ENCODE assay signal across 8 cellular contexts in genomic region chr1:150576367-150576711, GRCh38. TPM values are rescaled to one million over a fixed set of nuclear protein-coding genes. Genes with fewer than 3 reads are reported as not detected.
DNase-seq lines count a peak whose midpoint lies in the region; ATAC-seq and TF ChIP-seq lines count a peak whose summit lies in the region.

No MANE protein-coding gene starts in this region.

- peak overlapping the region; percentile 100 for H3K9ac ChIP-seq in fibroblast of lung (ENCODE audit: insufficient read depth, low read length)

- H3K4me1 ChIP-seq in SJSA1 (replicated peaks), result peaks cover 58% of the 10 kb centered on the region
- H3K4me1 ChIP-seq in fibroblast of lung (ENCODE audit: control insufficient read depth, extremely low read depth, insufficient read depth, low read length), result peaks cover 13% of the 10 kb centered on the region
- peaks cover 41% of the 10 kb centered on the region for H3K4me1 ChIP-seq in psoas muscle

- peaks cover 26% of the 10 kb centered on the region for H3K36me3 ChIP-seq in GM06990 (ENCODE audit: control insufficient read depth, insufficient read depth, low read length)
- peaks cover 80% of the 10 kb centered on the region for H3K36me3 ChIP-seq in SJSA1
- H3K36me3 ChIP-seq in fibroblast of lung (ENCODE audit: control insufficient read depth, insufficient read depth, low read length), result peaks cover 26% of the 10 kb centered on the region
- peaks cover 18 to 65% of the 10 kb centered on the region in 2 donors for H3K36me3 ChIP-seq in psoas muscle (ENCODE audit: insufficient read depth in 1 of 2, low read depth in 1 of 2)

- 0 to 3% (median 1%) methylated on average over 4 of the region's 4 CpGs for WGBS in psoas muscle, 3 donors

- H3K4me2 ChIP-seq in fibroblast of lung (ENCODE audit: extremely low read depth, insufficient read depth, low read length), result peak overlapping the region; percentile 72

- no peak overlapping the region for H2AFZ ChIP-seq in fibroblast of lung (ENCODE audit: low read length)

- intact Hi-C loops in psoas muscle (cut with DNase I), result loop anchor here (5.0 kb wide), 1 partner anchor 46 kb away; no protein-coding TSS in a partner anchor

- H3K4me3 ChIP-seq in GM06990 (replicated peaks; ENCODE audit: low read depth, low read length), result peak overlapping the region; percentile 100
- peak overlapping the region; percentile 96 for H3K4me3 ChIP-seq in SJSA1
- H3K4me3 ChIP-seq in fibroblast of lung (replicated peaks in 1 of 4; ENCODE audit: control extremely low read depth in 1 of 4, insufficient read depth in 1 of 4, low read depth in 3 of 4, low read length in 4 of 4), result peak overlapping the region; percentile 90 to 100 (median 94)
- H3K4me3 ChIP-seq in psoas muscle, result peak overlapping the region; percentile 92

- H3K9me3 ChIP-seq in SJSA1 (replicated peaks) (no peaks in the 10 kb centered on the region), fibroblast of lung (ENCODE audit: control insufficient read depth, insufficient read depth, low read depth, low read length) (no peaks in the 10 kb centered on the region), psoas muscle (no peaks in the 10 kb centered on the region)

- DNase-seq in GM06990 (ENCODE audit: extremely low read depth, insufficient read length) (no peak), SJSA1 (ENCODE audit: low read depth in 1 of 2, low spot score in 2 of 2) (no peak), fibroblast of lung (ENCODE audit: low read depth in 2 of 2) (no peak), psoas muscle (no peak), NCI-H524 (lab: John Stamatoyannopoulos, UW) (no peak), AG08396 (ENCODE audit: low spot score) (no peak)

- no peak overlapping the region for H3K27ac ChIP-seq in SJSA1
- H3K27ac ChIP-seq in fibroblast of lung (ENCODE audit: insufficient read depth, low read length), result peak overlapping the region; percentile 100
- H3K27ac ChIP-seq in psoas muscle, result peak overlapping the region; percentile 100

- ATAC-seq in psoas muscle, result no peak
- ATAC-seq in GM18502 (IDR thresholded peaks at IDR 0.05; ENCODE audit: poor library complexity, unreplicated experiment), result no peak
- no peak for ATAC-seq in HG02798 (IDR thresholded peaks at IDR 0.05; ENCODE audit: poor library complexity, unreplicated experiment)

- H3K27me3 ChIP-seq in GM06990 (replicated peaks; ENCODE audit: control insufficient read depth, insufficient read depth, low read length), result no peaks in the 10 kb centered on the region
- no peaks in the 10 kb centered on the region for H3K27me3 ChIP-seq in SJSA1 (replicated peaks)
- H3K27me3 ChIP-seq in fibroblast of lung (ENCODE audit: control insufficient read depth, insufficient read depth, low read length), result no peaks in the 10 kb centered on the region
- H3K27me3 ChIP-seq in psoas muscle (ENCODE audit: insufficient read depth in 3 of 3, low read length in 2 of 3), result no peaks in the 10 kb centered on the region

- H4K20me1 ChIP-seq in fibroblast of lung (ENCODE audit: control insufficient read depth, extremely low read depth, insufficient read depth, low read length), result peaks cover 21% of the 10 kb centered on the region

- TF ChIP-seq CTCF in GM06990 (IDR thresholded peaks at IDR 0.05; ENCODE audit: insufficient read depth, low read length, poor library complexity, severe bottlenecking) (no peak), fibroblast of lung (conservative IDR thresholded peaks at IDR 0.05 in 1 of 2, IDR thresholded peaks at IDR 0.05 in 1 of 2; ENCODE audit: low read depth in 1 of 2, low read length in 2 of 2) (no peak), psoas muscle (IDR thresholded peaks at IDR 0.05) (no peak)

- H3K79me2 ChIP-seq in fibroblast of lung (ENCODE audit: control insufficient read depth, insufficient read depth, low read length), result peaks cover 77% of the 10 kb centered on the region

RNA-seq across cellular contexts. Expression of gene MCL1, which starts 3.1 kb away (rescaled TPM):
- 183 and 225 TPM in 2 replicates for total RNA-seq in SJSA1 (2014; rRNA removed; shearing (Covaris generic))
- total RNA-seq in fibroblast of lung (232 and 233 TPM in 2 replicates), psoas muscle (100 to 1,000 TPM; 101 to 192 (median 129) TPM)
- polyA plus RNA-seq in fibroblast of lung (108 and 136 TPM in 2 replicates), psoas muscle (100 to 1,000 TPM in 2 of 3 donors, 10 to 100 TPM in 1; 97.2 to 179 (median 108) TPM)
- polyA plus RNA-seq in fibroblast of lung (2012), result 105 and 138 TPM in 2 replicates
- polyA minus RNA-seq in fibroblast of lung (ENCODE audit: low replicate concordance), result 24.4 and 91.5 TPM in 2 replicates

RNA-seq across cellular contexts. Expression of gene ADAMTSL4, which starts 27.1 kb away (rescaled TPM):
- 0.42 TPM in 1 of 2 replicates, not detected in the other for total RNA-seq in SJSA1 (2014; rRNA removed; shearing (Covaris generic))
- total RNA-seq in fibroblast of lung (6.4 and 13.0 TPM in 2 replicates), psoas muscle (100 to 1,000 TPM in 1 of 4 donors, 10 to 100 TPM in 3; 17.1 to 109 (median 31.6) TPM)
- polyA plus RNA-seq in fibroblast of lung (7.3 and 19.8 TPM in 2 replicates), psoas muscle (10 to 100 TPM in 2 of 3 donors, 1 to 10 TPM in 1; 7.4 to 32.6 (median 20.4) TPM)
- 12.6 and 25.9 TPM in 2 replicates for polyA plus RNA-seq in fibroblast of lung (2012)
- 16.6 and 30.2 TPM in 2 replicates for polyA minus RNA-seq in fibroblast of lung (ENCODE audit: low replicate concordance)

RNA-seq across cellular contexts. Expression of gene ENSA, which starts 53.1 kb away (rescaled TPM):
- total RNA-seq in SJSA1 (2014; rRNA removed; shearing (Covaris generic)), result 121 and 160 TPM in 2 replicates
- 53.7 and 78.1 TPM in 2 replicates for total RNA-seq in fibroblast of lung
- 112 and 184 TPM in 2 replicates for polyA plus RNA-seq in fibroblast of lung
- 86.2 and 127 TPM in 2 replicates for polyA plus RNA-seq in fibroblast of lung (2012)
- 23.7 and 26.6 TPM in 2 replicates for polyA minus RNA-seq in fibroblast of lung (ENCODE audit: low replicate concordance)
- 100 to 1,000 TPM; 120 to 196 (median 162) TPM for total RNA-seq in psoas muscle
- 100 to 1,000 TPM in 2 of 3 donors, 10 to 100 TPM in 1; 76.7 to 199 (median 130) TPM for polyA plus RNA-seq in psoas muscle
